Comparison of ENCODE assay signal across 25 cellular contexts in genomic region chr5:154442801-154443200, GRCh38. TPM values are rescaled to one million over a fixed set of nuclear protein-coding genes. Genes with fewer than 3 reads are reported as not detected.
"Had no signal": no experiment of that assay in that cellular context is flagged by ENCODE, and none has a peak within 500 bp of the region (broad histone marks: within the 10 kb centered on the region; RNA-seq: fewer than 3 reads in every experiment).

No MANE protein-coding gene starts in this region.

- H2AFZ ChIP-seq: hepatocyte had no signal

- H3K4me3 ChIP-seq: colonic mucosa, esophagus muscularis mucosa, hepatocyte, mucosa of descending colon, pancreas, stomach, thoracic aorta, transverse colon had no signal

- H3K27me3 ChIP-seq: colonic mucosa, esophagus muscularis mucosa, hepatocyte, pancreas, stomach, transverse colon had no signal

- H3K9me3 Mint-ChIP-seq: endodermal cell, natural killer cell had no signal

- H3K27me3 Mint-ChIP-seq: progenitor cell of endocrine pancreas had no signal

- H3K27ac ChIP-seq: colonic mucosa, esophagus muscularis mucosa, hepatocyte, pancreas, stomach, thoracic aorta, transverse colon had no signal

- DNase-seq: colonic mucosa; dermis blood vessel endothelial cell; effector CD4-positive, alpha-beta T cell; endodermal cell; foreskin fibroblast; kidney glomerular epithelial cell; mucosa of descending colon; natural killer cell; occipital lobe; pancreas; right cardiac atrium; small intestine; stimulated activated CD4-positive, alpha-beta T cell treated with anti-CD3 and anti-CD28 coated beads, Interleukin-12 subunit alpha, Interleukin-12 subunit beta, amount 100 ng/mL, for 4 hours; stimulated activated naive CD4-positive, alpha-beta T cell; stomach; substantia nigra; transverse colon had no signal

- H3K36me3 ChIP-seq: colonic mucosa had no signal

- FAIRE-seq: endothelial cell of umbilical vein, pancreas, small intestine had no signal

- H3K4me2 ChIP-seq: hepatocyte had no signal

- H3K4me3 Mint-ChIP-seq: endodermal cell had no signal

- ATAC-seq: mucosa of descending colon, natural killer cell, pancreas, right cardiac atrium had no signal

- H3K27ac Mint-ChIP-seq: endodermal cell, natural killer cell, progenitor cell of endocrine pancreas had no signal

- H3K9me3 ChIP-seq: colonic mucosa, esophagus muscularis mucosa, mucosa of descending colon, pancreas, stomach, thoracic aorta, transverse colon had no signal

RNA-seq across cellular contexts. Expression of gene HAND1, which starts 35.2 kb away (rescaled TPM):
- total RNA-seq: cerebellum, dermis blood vessel endothelial cell, endodermal cell, endothelial cell of umbilical vein, esophagus muscularis mucosa, liver, myocyte, natural killer cell, occipital lobe, thoracic aorta had no signal
- polyA plus RNA-seq: endothelial cell of umbilical vein, liver, pancreas, stomach had no signal
